ENCODE assay signal across 8 cellular contexts in genomic region chr2:167294031-167294774, GRCh38. TPM values are rescaled to one million over a fixed set of nuclear protein-coding genes. Genes with fewer than 3 reads are reported as not detected.
DNase-seq lines count a peak whose midpoint lies in the region; ATAC-seq and TF ChIP-seq lines count a peak whose summit lies in the region.

No MANE protein-coding gene starts in this region.

- intact Hi-C loops in naive thymus-derived CD4-positive, alpha-beta T cell (cut with micrococcal nuclease), result loop anchor here in 1 of 2 donors (10.0 kb wide), 2 partner anchors 821 to 1161 kb away; partner anchors contain the start of gene CERS6

- WGBS in esophagus, 2 donors, result 4 to 5% methylated on average over 35 of the region's 35 CpGs

- ATAC-seq in SK-N-SH treated with all-trans-retinoic acid at 6 μM for 48 hours (peak; percentile 33; the same call in 2 of the 3 replicates), GM21529 (IDR thresholded peaks at IDR 0.05; ENCODE audit: unreplicated experiment) (no peak)
- ATAC-seq in naive thymus-derived CD4-positive, alpha-beta T cell, result no peak

- H3K4me1 Mint-ChIP-seq in naive thymus-derived CD4-positive, alpha-beta T cell, result peaks cover 11 to 29% (median 15%) of the 10 kb centered on the region in 7 donors

- CTCF ChIA-PET in naive thymus-derived CD4-positive, alpha-beta T cell (lab: Charles Lee), result no interaction called here

- H3K4me1 ChIP-seq in esophagus (ENCODE audit: control insufficient read depth in 2 of 2, insufficient read depth in 2 of 2, low read length in 1 of 2), result peaks cover 13% of the 10 kb centered on the region in 2 donors
- peaks cover 0 to 7% of the 10 kb centered on the region in 2 donors for H3K4me1 ChIP-seq in naive thymus-derived CD4-positive, alpha-beta T cell (ENCODE audit: control insufficient read depth in 2 of 2, insufficient read depth in 2 of 2, low read length in 2 of 2)

- H3K4me3 Mint-ChIP-seq in naive thymus-derived CD4-positive, alpha-beta T cell, result peak overlapping the region; percentile 66 to 89 (median 83)

- H3K27ac ChIP-seq in esophagus (ENCODE audit: low read depth in 2 of 2, low read length in 1 of 2), result no peak overlapping the region
- no peak overlapping the region for H3K27ac ChIP-seq in naive thymus-derived CD4-positive, alpha-beta T cell (ENCODE audit: low read depth, low read length)

- no peaks in the 10 kb centered on the region for H3K9me3 ChIP-seq in esophagus (ENCODE audit: control insufficient read depth in 2 of 2, insufficient read depth in 1 of 2, low read depth in 1 of 2, low read length in 1 of 2)
- H3K9me3 ChIP-seq in naive thymus-derived CD4-positive, alpha-beta T cell (ENCODE audit: control insufficient read depth in 2 of 3, low read length in 3 of 3), result no peaks in the 10 kb centered on the region

- peak overlapping the region; percentile 4 to 46 for H3K4me3 ChIP-seq in esophagus (ENCODE audit: low read depth in 1 of 2, low read length in 2 of 2)
- no peak overlapping the region for H3K4me3 ChIP-seq in naive thymus-derived CD4-positive, alpha-beta T cell (ENCODE audit: low read length)

- POLR2A ChIA-PET in naive thymus-derived CD4-positive, alpha-beta T cell (lab: Charles Lee), result no interaction called here

- peaks cover 0 to 6% (median 0%) of the 10 kb centered on the region in 11 donors for H3K9me3 Mint-ChIP-seq in naive thymus-derived CD4-positive, alpha-beta T cell

- H3K27me3 ChIP-seq in esophagus (ENCODE audit: control insufficient read depth in 1 of 2, insufficient read depth in 2 of 2, low read length in 2 of 2), result peaks cover 4 to 11% of the 10 kb centered on the region in 2 donors
- peaks cover 0 to 6% of the 10 kb centered on the region in 2 donors for H3K27me3 ChIP-seq in naive thymus-derived CD4-positive, alpha-beta T cell (ENCODE audit: control insufficient read depth in 2 of 2, insufficient read depth in 2 of 2, low read length in 2 of 2)

- DNase-seq in NCI-H146 (lab: John Stamatoyannopoulos, UW), result peak; percentile 2
- DNase-seq in NCI-H146 treated with DMSO at 0.1 percent for 48 hours (lab: John Stamatoyannopoulos, UW; ENCODE audit: unreplicated experiment), result no peak
- peak in 2 of 9 donors; percentile 0 to 3 for DNase-seq in naive thymus-derived CD4-positive, alpha-beta T cell
- DNase-seq in dedifferentiated amniotic fluid mesenchymal stem cell (ENCODE audit: extremely low spot score), result no peak
- no peak for DNase-seq in central memory CD4-positive, alpha-beta T cell

- H3K36me3 Mint-ChIP-seq in naive thymus-derived CD4-positive, alpha-beta T cell, result peaks cover 0 to 5% (median 0%) of the 10 kb centered on the region in 5 donors

- H3K27ac Mint-ChIP-seq in naive thymus-derived CD4-positive, alpha-beta T cell, result no peak overlapping the region

- no peaks in the 10 kb centered on the region for H3K36me3 ChIP-seq in esophagus (ENCODE audit: control insufficient read depth in 2 of 2, insufficient read depth in 2 of 2, low read length in 1 of 2)
- H3K36me3 ChIP-seq in naive thymus-derived CD4-positive, alpha-beta T cell (ENCODE audit: control insufficient read depth in 2 of 3, insufficient read depth in 3 of 3, low read length in 3 of 3), result no peaks in the 10 kb centered on the region

- H3K27me3 Mint-ChIP-seq in naive thymus-derived CD4-positive, alpha-beta T cell, result peaks cover 34 to 57% (median 48%) of the 10 kb centered on the region in 5 donors

TF ChIP-seq in SK-N-SH treated with all-trans-retinoic acid at 6 μM for 48 hours, 23 proteins besides CTCF, POLR2A, EP300 and RAD21:
- no peak for TF ChIP-seq RARB (CRISPR knock-in tag; IDR thresholded peaks at IDR 0.05)
- no peak for TF ChIP-seq ZFP30 (CRISPR knock-in tag; IDR thresholded peaks at IDR 0.05)
- no peak for TF ChIP-seq ZC3H10 (CRISPR knock-in tag; IDR thresholded peaks at IDR 0.05)
- no peak for TF ChIP-seq CREB5 (CRISPR knock-in tag; IDR thresholded peaks at IDR 0.05; ENCODE audit: low read depth)
- TF ChIP-seq ISL1 (CRISPR knock-in tag; IDR thresholded peaks at IDR 0.05), result no peak
- no peak for TF ChIP-seq BACH2 (CRISPR knock-in tag; IDR thresholded peaks at IDR 0.05; ENCODE audit: borderline replicate concordance)
- no peak for TF ChIP-seq ESRRG (CRISPR knock-in tag; IDR thresholded peaks at IDR 0.05)
- no peak for TF ChIP-seq TCF4 (CRISPR knock-in tag; IDR thresholded peaks at IDR 0.05; ENCODE audit: borderline replicate concordance)
- no peak for TF ChIP-seq ZNF8 (CRISPR knock-in tag; IDR thresholded peaks at IDR 0.05)
- TF ChIP-seq OSR1 (CRISPR knock-in tag; IDR thresholded peaks at IDR 0.05), result no peak

RNA-seq across cellular contexts. Expression of gene B3GALT1, which starts 1.4 kb away (rescaled TPM):
- polyA plus RNA-seq in esophagus, result under 1 TPM in 1 of 2 donors, not detected in 1; 0.01 TPM
- not detected for total RNA-seq in naive thymus-derived CD4-positive, alpha-beta T cell
- polyA plus RNA-seq in naive thymus-derived CD4-positive, alpha-beta T cell, result not detected
